Comparison of ENCODE assay signal across 2 cellular contexts in genomic region chr21:29321217-29321616, GRCh38.
TF ChIP-seq lines count a peak whose summit lies in the region.

No MANE protein-coding gene starts in this region.

TF ChIP-seq in HepG2, 621 proteins besides CTCF, POLR2A, EP300 and RAD21:
- no peak for TF ChIP-seq GFI1 (CRISPR knock-in tag; IDR thresholded peaks at IDR 0.05; ENCODE audit: borderline replicate concordance)
- TF ChIP-seq ZBTB33 (CRISPR knock-in tag; IDR thresholded peaks at IDR 0.05) = peak; percentile 93
- TF ChIP-seq NR1H2 (CRISPR knock-in tag; IDR thresholded peaks at IDR 0.05; ENCODE audit: borderline replicate concordance, low read depth) = no peak
TF ChIP-seq in HepG2: peak in this region for 1.

TF ChIP-seq in K562, 482 proteins besides CTCF, POLR2A, EP300 and RAD21:
- peak; percentile 100 for TF ChIP-seq CHAMP1 (IDR thresholded peaks at IDR 0.05)
- TF ChIP-seq ATF3 (IDR thresholded peaks at IDR 0.05) = peak; percentile 86
- no peak for TF ChIP-seq ATF3 (CRISPR knock-in tag; conservative IDR thresholded peaks at IDR 0.05)
- peak; percentile 94 for TF ChIP-seq CC2D1A (IDR thresholded peaks at IDR 0.05)
- peak; percentile 100 for TF ChIP-seq ZBTB33 (CRISPR knock-in tag; IDR thresholded peaks at IDR 0.05)
- no peak for TF ChIP-seq ARID2 (IDR thresholded peaks at IDR 0.05)
- no peak for TF ChIP-seq RNF219 (CRISPR knock-in tag; IDR thresholded peaks at IDR 0.05)
- no peak for TF ChIP-seq STAT5A (IDR thresholded peaks at IDR 0.05; ENCODE audit: borderline replicate concordance, low read length)
- TF ChIP-seq FOXM1 (IDR thresholded peaks at IDR 0.05; ENCODE audit: low read depth) = peak; percentile 64; the same call in 1 of the 2 replicates
- TF ChIP-seq FOXM1 (CRISPR knock-in tag; IDR thresholded peaks at IDR 0.05; ENCODE audit: low read depth) = no peak
- no peak for TF ChIP-seq RERE (CRISPR knock-in tag; IDR thresholded peaks at IDR 0.05; ENCODE audit: borderline replicate concordance)
- TF ChIP-seq NR2F6 (CRISPR knock-in tag; IDR thresholded peaks at IDR 0.05) = no peak
- no peak for TF ChIP-seq NFXL1 (CRISPR knock-in tag; IDR thresholded peaks at IDR 0.05)
- peak in 1 of 2 experiments; percentile 92; a peak in 2 of 3 replicates for TF ChIP-seq CBX3 (IDR thresholded peaks at IDR 0.05; ENCODE audit: borderline replicate concordance in 1 of 2, low read length in 2 of 2)
- no peak for TF ChIP-seq ZNF79 (CRISPR knock-in tag; IDR thresholded peaks at IDR 0.05; ENCODE audit: low read depth)
- no peak for TF ChIP-seq GATAD2A (IDR thresholded peaks at IDR 0.05)
- no peak for TF ChIP-seq KDM5B (IDR thresholded peaks at IDR 0.05; ENCODE audit: insufficient replicate concordance, low read depth, low read length)
- TF ChIP-seq PPARD (CRISPR knock-in tag; IDR thresholded peaks at IDR 0.05) = no peak
- no peak for TF ChIP-seq ZNF140 (CRISPR knock-in tag; IDR thresholded peaks at IDR 0.05)
- no peak for TF ChIP-seq U2AF1 (optimal IDR thresholded peaks at IDR 0.05; ENCODE audit: low read depth, low read length)
- TF ChIP-seq TRIM24 (IDR thresholded peaks at IDR 0.05) = peak in 1 of 2 experiments; percentile 15; a peak in 1 of 4 replicates
- no peak for TF ChIP-seq BACH1 (tag; IDR thresholded peaks at IDR 0.05)
- TF ChIP-seq ZHX1 (conservative IDR thresholded peaks at IDR 0.05; ENCODE audit: low read length) = peak; percentile 51; the same call in 1 of the 2 replicates
